In genomic region chr6:27132282-27132531, GRCh38 we compare ENCODE assay signal across 7 cellular contexts.
A peak's percentile ranks its signal among the peaks of the same experiment; 100 is the strongest.
DNase-seq lines count a peak whose midpoint lies in the region; ATAC-seq and TF ChIP-seq lines count a peak whose summit lies in the region.
"Not testable (repeated sequence)": the region's sequence is repeated elsewhere in the genome, so short reads cannot be mapped to it uniquely, and the experiment has no call there.

No MANE protein-coding gene starts in this region.

- H3K27ac ChIP-seq in PC-9 (peak overlapping the region; percentile 80), body of pancreas (peak overlapping the region; percentile 52 to 86 (median 68)), right cardiac atrium (ENCODE audit: low read length) (peak overlapping the region; percentile 99), osteoblast (ENCODE audit: low read depth, low read length) (peak overlapping the region; percentile 88)

- H3K4me2 ChIP-seq in PC-9 (peak overlapping the region; percentile 81), osteoblast (ENCODE audit: insufficient read depth, low read length) (peak overlapping the region; percentile 91)

- not testable (repeated sequence) for H3K79me2 ChIP-seq in PC-9 (ENCODE audit: low read depth); osteoblast (ENCODE audit: insufficient read depth, low read length)

- TF ChIP-seq POLR2A in body of pancreas (IDR thresholded peaks at IDR 0.05): not testable (repeated sequence)

- POLR2A ChIA-PET in PC-9 (lab: Charles Lee; ENCODE audit: unreplicated experiment): interaction anchor here (0.5 to 3.8 kb wide), 20 partner anchors 11 to 1099 kb away, joined by 3 to 202 read pairs (median 4); a partner anchor contains a TSS

- not testable (repeated sequence) for H3K9me3 ChIP-seq in PC-9 (ENCODE audit: insufficient read depth, low read depth); body of pancreas; right cardiac atrium (ENCODE audit: control insufficient read depth, low read length); osteoblast (ENCODE audit: low read depth, low read length)

- not testable (repeated sequence) for H3K27me3 ChIP-seq in PC-9 (ENCODE audit: insufficient read depth, low read depth); body of pancreas; right cardiac atrium (ENCODE audit: control insufficient read depth, insufficient read depth); osteoblast (ENCODE audit: insufficient read depth, low read length)

- H3K4me1 ChIP-seq in PC-9 (replicated peaks; ENCODE audit: insufficient read depth): peaks cover 16% of the 10 kb centered on the region
- peaks cover 22% of the 10 kb centered on the region for H3K4me1 ChIP-seq in body of pancreas
- H3K4me1 ChIP-seq in right cardiac atrium (ENCODE audit: control insufficient read depth, insufficient read depth, low read length): not testable (repeated sequence)
- peaks cover 18% of the 10 kb centered on the region for H3K4me1 ChIP-seq in osteoblast (ENCODE audit: insufficient read depth, low read length)

- WGBS in body of pancreas, 2 donors: 2 to 5% methylated on average over 4 to 14 of the region's 14 CpGs
- WGBS in right cardiac atrium: under 1% methylated on average over 14 of the region's 14 CpGs

- BruUV-seq in PC-9 (replicated peaks; lab: Mats Ljungman, UMichigan): TSS peak; percentile 78

- intact Hi-C loops in PC-9 (cut with micrococcal nuclease; ENCODE audit: unreplicated experiment) (loop anchor here (1.0 to 10.0 kb wide), 7 partner anchors 15 to 1100 kb away; a partner anchor contains a TSS), right cardiac atrium (cut with DNase I) (loop anchor here in 1 of 4 donors (10.0 kb wide), 2 partner anchors 847 to 1107 kb away; a partner anchor contains a TSS)
- intact Hi-C loops in body of pancreas (cut with DNase I): not testable (repeated sequence)

- ATAC-seq in GM21723 (IDR thresholded peaks at IDR 0.05; ENCODE audit: unreplicated experiment) (peak; percentile 6), HG03432 (IDR thresholded peaks at IDR 0.05; ENCODE audit: unreplicated experiment) (peak; percentile 13), body of pancreas (peak; percentile 1)
- not testable (repeated sequence) for ATAC-seq in right cardiac atrium

- H3F3A ChIP-seq in PC-9 (ENCODE audit: insufficient read depth, low read depth): peaks cover 35% of the 10 kb centered on the region

- H3K4me3 ChIP-seq in GM12864 (ENCODE audit: low read depth, low read length) (peak overlapping the region; percentile 62), PC-9 (peak overlapping the region; percentile 70), right cardiac atrium (ENCODE audit: low read length) (peak overlapping the region; percentile 41), osteoblast (ENCODE audit: insufficient read depth, low read length) (peak overlapping the region; percentile 74)
- H3K4me3 ChIP-seq in body of pancreas: not testable (repeated sequence)

- TF ChIP-seq CTCF in GM12864 (IDR thresholded peaks at IDR 0.05; ENCODE audit: low read depth, low read length, missing control alignments); PC-9 (conservative IDR thresholded peaks at IDR 0.05); body of pancreas (IDR thresholded peaks at IDR 0.05); osteoblast (IDR thresholded peaks at IDR 0.05; ENCODE audit: extremely low read depth, low read depth, low read length): not testable (repeated sequence)

- not testable (repeated sequence) for H3K9me2 ChIP-seq in PC-9 (ENCODE audit: insufficient read depth)

- H3K36me3 ChIP-seq in PC-9 (ENCODE audit: low read depth); body of pancreas (replicated peaks in 1 of 2; ENCODE audit: insufficient read depth in 1 of 2, low read depth in 2 of 2); osteoblast (ENCODE audit: insufficient read depth, low read length): not testable (repeated sequence)

- H2AFZ ChIP-seq in PC-9: peak overlapping the region; percentile 78
- peak overlapping the region; percentile 85 for H2AFZ ChIP-seq in osteoblast (ENCODE audit: low read length)

- H4K20me1 ChIP-seq in PC-9 (ENCODE audit: insufficient read depth); osteoblast (ENCODE audit: insufficient read depth, low read length): not testable (repeated sequence)

- CTCF ChIA-PET in PC-9 (lab: Charles Lee): interaction anchor here (0.6 kb wide), 1 partner anchor 15 kb away, joined by 23 read pairs; no protein-coding TSS in a partner anchor

- DNase-seq in GM12864 (ENCODE audit: low read depth); body of pancreas; right cardiac atrium: not testable (repeated sequence)
- peak in 1 of 2 experiments; percentile 36 for DNase-seq in PC-9
- DNase-seq in osteoblast (ENCODE audit: insufficient read length, low spot score, missing footprints): peak; percentile 34
